In genomic region chr1:30750751-30751291, GRCh38 we compare ENCODE assay signal across 11 cellular contexts. TPM values are rescaled to one million over a fixed set of nuclear protein-coding genes. Genes with fewer than 3 reads are reported as not detected.
A peak's percentile ranks its signal among the peaks of the same experiment; 100 is the strongest.
DNase-seq lines count a peak whose midpoint lies in the region; ATAC-seq and TF ChIP-seq lines count a peak whose summit lies in the region.
"Had no signal": no experiment of that assay in that cellular context is flagged by ENCODE, and none has a peak within 500 bp of the region (broad histone marks: within the 10 kb centered on the region; RNA-seq: fewer than 3 reads in every experiment).

No MANE protein-coding gene starts in this region.

- TF ChIP-seq POLR2A in right lobe of liver (IDR thresholded peaks at IDR 0.05): no peak
- TF ChIP-seq POLR2A in vagina (IDR thresholded peaks at IDR 0.05): no peak

- H3K9ac ChIP-seq in liver (ENCODE audit: low read depth in 1 of 2, low read length in 2 of 2): no peak overlapping the region
- peak overlapping the region; percentile 59 for H3K9ac ChIP-seq in OCI-LY1 (ENCODE audit: low read length)

- ATAC-seq in right lobe of liver: no peak

- H3K4me1 ChIP-seq in liver (ENCODE audit: control insufficient read depth in 4 of 4, insufficient read depth in 4 of 4, low read length in 3 of 4): peaks cover 0 to 8% (median 2%) of the 10 kb centered on the region in 4 donors
- peaks cover 0 to 2% (median 0%) of the 10 kb centered on the region in 4 donors for H3K4me1 ChIP-seq in right lobe of liver
- H3K4me1 ChIP-seq in OCI-LY1 (ENCODE audit: insufficient read depth, low read length, severe bottlenecking): peaks cover 99% of the 10 kb centered on the region
- peaks cover 86% of the 10 kb centered on the region for H3K4me1 ChIP-seq in effector memory CD4-positive, alpha-beta T cell (ENCODE audit: control insufficient read depth, insufficient read depth, low read length, poor library complexity, severe bottlenecking)
- peaks cover 42% of the 10 kb centered on the region for H3K4me1 ChIP-seq in vagina

- H3F3A ChIP-seq in OCI-LY1 (ENCODE audit: insufficient read depth, low read length): 0 out of 2 replicates have a peak, but pooled peaks cover 4% of the 10 kb centered on the region

- H3K79me2 ChIP-seq in OCI-LY1 (ENCODE audit: insufficient read depth, low read length): no peaks in the 10 kb centered on the region

- H3K4me3 ChIP-seq in liver (ENCODE audit: low read depth in 1 of 3, low read length in 3 of 3) (no peak overlapping the region), right lobe of liver (no peak overlapping the region), OCI-LY1 (ENCODE audit: low read depth, low read length, poor library complexity, severe bottlenecking) (peak overlapping the region; percentile 22), vagina (no peak overlapping the region)
- H3K4me3 ChIP-seq in effector memory CD4-positive, alpha-beta T cell (ENCODE audit: insufficient read depth, low read depth, low read length, poor library complexity, severe bottlenecking): peak overlapping the region; percentile 32

- no peak for TF ChIP-seq RAD21 in liver (IDR thresholded peaks at IDR 0.05)

- DNase-seq in right lobe of liver: no peak
- DNase-seq in effector memory CD4-positive, alpha-beta T cell: no peak
- DNase-seq in vagina (ENCODE audit: extremely low spot score in 2 of 2): no peak
- no peak for DNase-seq in NCI-H2107 treated with DMSO at 0.1 percent for 48 hours (lab: John Stamatoyannopoulos, UW; ENCODE audit: unreplicated experiment)
- no peak for DNase-seq in GM03348 (ENCODE audit: low spot score)
- DNase-seq in NCI-H524 treated with DMSO at 0.1 percent for 48 hours (lab: John Stamatoyannopoulos, UW): no peak
- DNase-seq: cortex of kidney, NCI-H2029 treated with DMSO at 0.1 percent for 48 hours, SHP77 treated with DMSO at 0.1 percent for 48 hours had no signal

- H3K27me3 ChIP-seq in liver (ENCODE audit: control insufficient read depth in 4 of 4, insufficient read depth in 4 of 4, low read length in 3 of 4) (no peaks in the 10 kb centered on the region), right lobe of liver (no peaks in the 10 kb centered on the region), OCI-LY1 (ENCODE audit: insufficient read depth, low read length) (peaks cover 5% of the 10 kb centered on the region; the same call in 1 of the 2 replicates), vagina (no peaks in the 10 kb centered on the region)
- no peaks in the 10 kb centered on the region for H3K27me3 ChIP-seq in effector memory CD4-positive, alpha-beta T cell (replicated peaks; ENCODE audit: control insufficient read depth, insufficient read depth, low read length, poor library complexity, severe bottlenecking)

- TF ChIP-seq CTCF in liver (IDR thresholded peaks at IDR 0.05; ENCODE audit: low read depth, low read length, missing input control): no peak
- TF ChIP-seq CTCF in right lobe of liver (IDR thresholded peaks at IDR 0.05): no peak
- no peak for TF ChIP-seq CTCF in OCI-LY1 (IDR thresholded peaks at IDR 0.05; ENCODE audit: low read length)
- TF ChIP-seq CTCF in vagina (IDR thresholded peaks at IDR 0.05): no peak

- H3K9me2 ChIP-seq in OCI-LY1 (ENCODE audit: low read depth, low read length): no peaks in the 10 kb centered on the region

- H3K36me3 ChIP-seq in liver (ENCODE audit: control insufficient read depth in 4 of 4, insufficient read depth in 3 of 4, low read depth in 1 of 4, low read length in 3 of 4) (no peaks in the 10 kb centered on the region), right lobe of liver (no peaks in the 10 kb centered on the region), OCI-LY1 (ENCODE audit: insufficient read depth, low read length) (peaks cover 9% of the 10 kb centered on the region; the same call in 1 of the 2 replicates), vagina (no peaks in the 10 kb centered on the region)
- H3K36me3 ChIP-seq in effector memory CD4-positive, alpha-beta T cell (ENCODE audit: control insufficient read depth, insufficient read depth, low read length): peaks cover 9% of the 10 kb centered on the region

- H4K20me1 ChIP-seq in OCI-LY1 (ENCODE audit: insufficient read depth, low read length): no peaks in the 10 kb centered on the region

- peak overlapping the region; percentile 56 for H3K4me2 ChIP-seq in OCI-LY1 (ENCODE audit: low read length)

- intact Hi-C loops in right lobe of liver (cut with DNase I): no loop called here
- intact Hi-C loops in vagina (cut with DNase I): no loop called here

- no peak overlapping the region for H2AFZ ChIP-seq in OCI-LY1 (ENCODE audit: low read length)

- H3K9me3 ChIP-seq in liver (ENCODE audit: control insufficient read depth in 4 of 4, low read length in 3 of 4) (no peaks in the 10 kb centered on the region), right lobe of liver (no peaks in the 10 kb centered on the region), OCI-LY1 (ENCODE audit: low read length) (no peaks in the 10 kb centered on the region), vagina (no peaks in the 10 kb centered on the region)
- no peaks in the 10 kb centered on the region for H3K9me3 ChIP-seq in effector memory CD4-positive, alpha-beta T cell (ENCODE audit: control insufficient read depth, low read length)

- WGBS in liver: 81% methylated on average over 10 of the region's 10 CpGs
- WGBS in right lobe of liver (ENCODE audit: insufficient coverage, low coverage, low lambda C conversion rate, missing lambda C conversion rate): 40% methylated on average over 1 of the region's 10 CpGs

- H3K27ac ChIP-seq in liver (ENCODE audit: low read depth in 1 of 2, low read length in 2 of 2) (peak overlapping the region; percentile 9 to 50), right lobe of liver (no peak overlapping the region), OCI-LY1 (ENCODE audit: low read depth, low read length, poor library complexity, severe bottlenecking) (peak overlapping the region; percentile 93), vagina (peak overlapping the region; percentile 20)
- peak overlapping the region; percentile 93 for H3K27ac ChIP-seq in effector memory CD4-positive, alpha-beta T cell (ENCODE audit: insufficient read depth, low read length, poor library complexity, severe bottlenecking)

TF ChIP-seq in liver, 16 proteins besides CTCF, POLR2A, EP300 and RAD21:
- no peak for TF ChIP-seq FOXA1 (IDR thresholded peaks at IDR 0.05)

RNA-seq across cellular contexts. Expression of gene LAPTM5, which starts 6.8 kb away (rescaled TPM):
- total RNA-seq in liver (10 to 100 TPM; 22.3 to 33.8 TPM), right lobe of liver (10 to 100 TPM; 21.2 to 81.0 (median 29.8) TPM), vagina (39.8 TPM)
- 10 to 100 TPM; 18.0 to 46.2 TPM for polyA plus RNA-seq in liver

RNA-seq across cellular contexts. Expression of gene MATN1, which starts 27.4 kb away (rescaled TPM):
- under 1 TPM in 1 of 2 donors, not detected in 1; 0.19 TPM for total RNA-seq in liver
- polyA plus RNA-seq in liver: not detected
- not detected for total RNA-seq in right lobe of liver
- total RNA-seq in vagina: 0.49 TPM

Comparison
In these comparisons a context has a peak if more than half of its experiments do, and no peak if none do; other contexts are left out.
1. H3K27ac ChIP-seq: peak in liver (2 of 2), OCI-LY1 (single experiment), effector memory CD4-positive, alpha-beta T cell (single experiment) and vagina (single experiment); none in right lobe of liver (0 of 3).
2. H3K4me3 ChIP-seq: peak in OCI-LY1 (single experiment) and effector memory CD4-positive, alpha-beta T cell (single experiment); none in liver (0 of 3), right lobe of liver (0 of 3) and vagina (0 of 2).